In genomic region chr5:135450328-135450727, GRCh38 we compare ENCODE assay signal across 32 cellular contexts. TPM values are rescaled to one million over a fixed set of nuclear protein-coding genes. Genes with fewer than 3 reads are reported as not detected.
"Had no signal": no experiment of that assay in that cellular context is flagged by ENCODE, and none has a peak within 500 bp of the region (broad histone marks: within the 10 kb centered on the region; RNA-seq: fewer than 3 reads in every experiment).

No MANE protein-coding gene starts in this region.

- H3K36me3 Mint-ChIP-seq: activated naive CD4-positive, alpha-beta T cell treated with anti-CD3 and anti-CD28 coated beads, Interleukin-2, amount 10 ng/mL, durations not matched to agents 7 days and 5 days; activated naive CD8-positive, alpha-beta T cell treated with anti-CD3 and anti-CD28 coated beads, Interleukin-2, amount 10 ng/mL, durations not matched to agents 7 days and 5 days had no signal

- H3K9me3 Mint-ChIP-seq: activated CD4-positive, alpha-beta memory T cell treated with anti-CD3 and anti-CD28 coated beads, Interleukin-2, amount 10 ng/mL, durations not matched to agents 7 days and 5 days; activated CD4-positive, alpha-beta T cell treated with anti-CD3 and anti-CD28 coated beads, Interleukin-2, amount 10 ng/mL, durations not matched to agents 7 days and 5 days; activated naive CD4-positive, alpha-beta T cell treated with anti-CD3 and anti-CD28 coated beads, Interleukin-2, amount 10 ng/mL, durations not matched to agents 7 days and 5 days; activated naive CD8-positive, alpha-beta T cell treated with anti-CD3 and anti-CD28 coated beads, Interleukin-2, amount 10 ng/mL, durations not matched to agents 7 days and 5 days; activated T-cell treated with anti-CD3 and anti-CD28 coated beads, Interleukin-2, amount 50 U/mL, for 24 hours; nephron had no signal

- H3K4me1 Mint-ChIP-seq: activated CD4-positive, alpha-beta memory T cell treated with anti-CD3 and anti-CD28 coated beads, Interleukin-2, amount 10 ng/mL, durations not matched to agents 7 days and 5 days; activated CD4-positive, alpha-beta T cell treated with anti-CD3 and anti-CD28 coated beads, Interleukin-2, amount 10 ng/mL, durations not matched to agents 7 days and 5 days; activated naive CD4-positive, alpha-beta T cell treated with anti-CD3 and anti-CD28 coated beads, Interleukin-2, amount 10 ng/mL, durations not matched to agents 7 days and 5 days; activated naive CD8-positive, alpha-beta T cell treated with anti-CD3 and anti-CD28 coated beads, Interleukin-2, amount 10 ng/mL, durations not matched to agents 7 days and 5 days had no signal

- H3K36me3 ChIP-seq: brain microvascular endothelial cell, esophagus muscularis mucosa, left lung, neutrophil, suprapubic skin, tibial artery had no signal

- DNase-seq: activated CD4-positive, alpha-beta memory T cell treated with anti-CD3 and anti-CD28 coated beads, Interleukin-2, amount 10 ng/mL, durations not matched to agents 7 days and 5 days; activated CD4-positive, alpha-beta T cell treated with anti-CD3 and anti-CD28 coated beads for 1 hour; activated CD4-positive, alpha-beta T cell treated with anti-CD3 and anti-CD28 coated beads, Interleukin-2, amount 10 ng/mL, durations not matched to agents 7 days and 5 days; activated CD8-positive, alpha-beta memory T cell treated with anti-CD3 and anti-CD28 coated beads, Interleukin-2, amount 50 U/mL, for 48 hours; activated gamma-delta T cell; activated naive CD4-positive, alpha-beta T cell treated with anti-CD3 and anti-CD28 coated beads, Interleukin-2, amount 10 ng/mL, durations not matched to agents 7 days and 5 days; activated T-cell treated with anti-CD3 and anti-CD28 coated beads, Interleukin-2, amount 50 U/mL, for 24 hours; brain microvascular endothelial cell; cortex of kidney; mesendoderm; mucosa of descending colon; stimulated activated CD4-positive, alpha-beta T cell treated with anti-CD3 and anti-CD28 coated beads, Interleukin-15, amount 100 ng/mL, for 24 hours; stimulated activated CD4-positive, alpha-beta T cell treated with anti-CD3 and anti-CD28 coated beads, Interleukin-2, amount 100 ng/mL, for 24 hours; stimulated activated naive B cell treated with anti-CD40 and anti-IgM and Interleukin-4, amounts not matched to agents 10 μg/mL and 1 μg/mL and 100 μg/mL, for 72 hours had no signal

- H3K27ac Mint-ChIP-seq: activated CD4-positive, alpha-beta memory T cell treated with anti-CD3 and anti-CD28 coated beads, Interleukin-2, amount 10 ng/mL, durations not matched to agents 7 days and 5 days; activated CD4-positive, alpha-beta T cell treated with anti-CD3 and anti-CD28 coated beads, Interleukin-2, amount 10 ng/mL, durations not matched to agents 7 days and 5 days; activated naive CD4-positive, alpha-beta T cell treated with anti-CD3 and anti-CD28 coated beads, Interleukin-2, amount 10 ng/mL, durations not matched to agents 7 days and 5 days; activated naive CD8-positive, alpha-beta T cell treated with anti-CD3 and anti-CD28 coated beads, Interleukin-2, amount 10 ng/mL, durations not matched to agents 7 days and 5 days; activated T-cell treated with anti-CD3 and anti-CD28 coated beads, Interleukin-2, amount 50 U/mL, for 24 hours; nephron; progenitor cell of endocrine pancreas; stimulated activated naive B cell treated with anti-CD40 and anti-IgM and Interleukin-4, amounts not matched to agents 10 μg/mL and 1 μg/mL and 100 μg/mL, for 72 hours had no signal

- H3K4me3 ChIP-seq: esophagus muscularis mucosa, left lung, lung, mucosa of descending colon, suprapubic skin, tibial artery had no signal

- FAIRE-seq: astrocyte, frontal cortex, TTC549 had no signal

- ATAC-seq: left lung, mucosa of descending colon had no signal

- H3K27me3 Mint-ChIP-seq: activated CD4-positive, alpha-beta T cell treated with anti-CD3 and anti-CD28 coated beads, Interleukin-2, amount 10 ng/mL, durations not matched to agents 7 days and 5 days had no signal

- H3K4me3 Mint-ChIP-seq: activated CD4-positive, alpha-beta memory T cell treated with anti-CD3 and anti-CD28 coated beads, Interleukin-2, amount 10 ng/mL, durations not matched to agents 7 days and 5 days; activated CD4-positive, alpha-beta T cell treated with anti-CD3 and anti-CD28 coated beads, Interleukin-2, amount 10 ng/mL, durations not matched to agents 7 days and 5 days; activated naive CD4-positive, alpha-beta T cell treated with anti-CD3 and anti-CD28 coated beads, Interleukin-2, amount 10 ng/mL, durations not matched to agents 7 days and 5 days; activated naive CD8-positive, alpha-beta T cell treated with anti-CD3 and anti-CD28 coated beads, Interleukin-2, amount 10 ng/mL, durations not matched to agents 7 days and 5 days; activated T-cell treated with anti-CD3 and anti-CD28 coated beads, Interleukin-2, amount 50 U/mL, for 24 hours; nephron; stimulated activated naive B cell treated with anti-CD40 and anti-IgM and Interleukin-4, amounts not matched to agents 10 μg/mL and 1 μg/mL and 100 μg/mL, for 72 hours had no signal

- H3K4me1 ChIP-seq: esophagus muscularis mucosa, suprapubic skin, tibial artery had no signal

- H3K27me3 ChIP-seq: neutrophil had no signal

- H3K27ac ChIP-seq: brain microvascular endothelial cell, esophagus muscularis mucosa, left lung, neutrophil, suprapubic skin, tibial artery had no signal

- H3K9me3 ChIP-seq: esophagus muscularis mucosa, left lung, mucosa of descending colon, neutrophil, suprapubic skin, tibial artery had no signal

RNA-seq across cellular contexts. Expression of gene TIFAB, which starts 1.8 kb away (rescaled TPM):
- total RNA-seq: activated CD4-positive, alpha-beta memory T cell treated with anti-CD3 and anti-CD28 coated beads, Interleukin-2, amount 10 ng/mL, durations not matched to agents 7 days and 5 days; activated CD4-positive, alpha-beta T cell treated with anti-CD3 and anti-CD28 coated beads, Interleukin-2, amount 10 ng/mL, durations not matched to agents 7 days and 5 days; activated naive CD8-positive, alpha-beta T cell treated with anti-CD3 and anti-CD28 coated beads, Interleukin-2, amount 10 ng/mL, durations not matched to agents 7 days and 5 days; astrocyte; chondrocyte; esophagus muscularis mucosa; frontal cortex; myocyte; osteocyte; progenitor cell of endocrine pancreas; renal cortical epithelial cell; T-helper 1 cell treated with Interleukin-12 subunit alpha and Interleukin-12 subunit beta and Interleukin-4 antibody, amounts not matched to agents 30 ng/mL and 1 ng/mL, for 36 hours had no signal

RNA-seq across cellular contexts. Expression of gene DCANP1, which starts 3.2 kb away (rescaled TPM):
- total RNA-seq: activated CD4-positive, alpha-beta memory T cell treated with anti-CD3 and anti-CD28 coated beads, Interleukin-2, amount 10 ng/mL, durations not matched to agents 7 days and 5 days; activated CD4-positive, alpha-beta T cell treated with anti-CD3 and anti-CD28 coated beads, Interleukin-2, amount 10 ng/mL, durations not matched to agents 7 days and 5 days; activated naive CD8-positive, alpha-beta T cell treated with anti-CD3 and anti-CD28 coated beads, Interleukin-2, amount 10 ng/mL, durations not matched to agents 7 days and 5 days; astrocyte; chondrocyte; frontal cortex; mucosa of descending colon; myocyte; osteocyte; progenitor cell of endocrine pancreas; renal cortical epithelial cell; suprapubic skin; T-helper 1 cell treated with Interleukin-12 subunit alpha and Interleukin-12 subunit beta and Interleukin-4 antibody, amounts not matched to agents 30 ng/mL and 1 ng/mL, for 36 hours had no signal
- polyA plus RNA-seq: urinary bladder had no signal
